Comparison of ENCODE assay signal across 12 cellular contexts in genomic region chr19:29525901-29526729, GRCh38. TPM values are rescaled to one million over a fixed set of nuclear protein-coding genes. Genes with fewer than 3 reads are reported as not detected.
DNase-seq lines count a peak whose midpoint lies in the region; ATAC-seq and TF ChIP-seq lines count a peak whose summit lies in the region.
"Had no signal": no experiment of that assay in that cellular context is flagged by ENCODE, and none has a peak within 500 bp of the region (broad histone marks: within the 10 kb centered on the region; RNA-seq: fewer than 3 reads in every experiment).

Gene VSTM2B (plus strand): TSS chr19:29525994. CDS start chr19:29526584, 590 bp downstream.

- H3K9me3 ChIP-seq in SK-N-SH (no peaks in the 10 kb centered on the region), iPS-18a (ENCODE audit: control insufficient read depth, low read depth, low read length) (no peaks in the 10 kb centered on the region), sigmoid colon (no peaks in the 10 kb centered on the region), PC-3 (ENCODE audit: low read length) (no peaks in the 10 kb centered on the region)
- H3K9me3 ChIP-seq: prostate gland had no signal

- intact Hi-C loops in sigmoid colon (cut with DNase I) (loop anchor here (5.0 kb wide), 1 partner anchor 59 kb away; no protein-coding TSS in a partner anchor), PC-3 (cut with micrococcal nuclease) (loop anchor here (5.0 kb wide), 1 partner anchor 59 kb away; no protein-coding TSS in a partner anchor)

- H3K9ac ChIP-seq in SK-N-SH (no peak within 1 kb of the TSS), iPS-18a (ENCODE audit: low read length) (no peak within 1 kb of the TSS), PC-3 (ENCODE audit: low read length) (no peak within 1 kb of the TSS)

- H3K4me1 ChIP-seq in SK-N-SH (ENCODE audit: control insufficient read depth in 1 of 2, insufficient read depth in 2 of 2, low read depth in 1 of 2, low read length in 1 of 2) (no peaks in the 10 kb centered on the region; a peak in 1 of 4 replicates), iPS-18a (ENCODE audit: control insufficient read depth, low read depth, low read length) (peaks cover 6% of the 10 kb centered on the region), sigmoid colon (peaks cover 0 to 60% (median 54%) of the 10 kb centered on the region in 4 donors), PC-3 (ENCODE audit: insufficient read depth, low read length) (no peaks in the 10 kb centered on the region)

- TF ChIP-seq POLR2A in sigmoid colon (IDR thresholded peaks at IDR 0.05) = no peak

- POLR2A ChIA-PET in SK-N-SH (lab: Yijun Ruan, JAX) (no interaction called here), WTC11 (lab: Charles Lee) (no interaction called here), PC-3 (lab: Charles Lee; ENCODE audit: unreplicated experiment) (no interaction called here)

- H3F3A ChIP-seq in SK-N-SH (replicated peaks; ENCODE audit: insufficient read depth) (no peaks in the 10 kb centered on the region), PC-3 (ENCODE audit: low read length, unreplicated experiment) (no peaks in the 10 kb centered on the region)

- H3K4me2 ChIP-seq in SK-N-SH = peak within 1 kb of the TSS; percentile 24; the same call in 1 of the 2 replicates
- no peak within 1 kb of the TSS for H3K4me2 ChIP-seq in PC-3 (ENCODE audit: low read length)

- 18% methylated on average over 15 of the region's 104 CpGs for WGBS in SK-N-SH (ENCODE audit: low lambda C conversion rate)
- 2 to 15% methylated on average over 104 of the region's 104 CpGs for WGBS in sigmoid colon, 2 donors

- H3K79me2 ChIP-seq in SK-N-SH (ENCODE audit: insufficient read depth) (no peaks in the 10 kb centered on the region), PC-3 (ENCODE audit: low read length) (no peaks in the 10 kb centered on the region)

- no peaks in the 10 kb centered on the region for H3K9me3 Mint-ChIP-seq in WTC11

- H3K9me2 ChIP-seq in SK-N-SH = no peaks in the 10 kb centered on the region
- H3K9me2 ChIP-seq in PC-3 (replicated peaks; ENCODE audit: low read length) = no peaks in the 10 kb centered on the region

- H3K4me3 ChIP-seq in SK-N-SH (ENCODE audit: low read depth in 2 of 2, low read length in 1 of 2) = no peak within 1 kb of the TSS
- peak within 1 kb of the TSS; percentile 64 for H3K4me3 ChIP-seq in iPS-18a (ENCODE audit: low read length)
- H3K4me3 ChIP-seq in sigmoid colon = peak within 1 kb of the TSS in 3 of 4 donors; percentile 17 to 36 (median 24)
- H3K4me3 ChIP-seq in PC-3 (ENCODE audit: low read length) = no peak within 1 kb of the TSS
- H3K4me3 ChIP-seq: prostate gland had no signal

- peak; percentile 54 for DNase-seq in SK-N-SH
- peak; percentile 29 for DNase-seq in WTC11 (ENCODE audit: low spot score)
- DNase-seq in sigmoid colon = no peak
- no peak for DNase-seq in PC-3
- DNase-seq: activated CD4-positive, CD25-positive, alpha-beta regulatory T cell; OCI-M1 had no signal

- H3K36me3 ChIP-seq in SK-N-SH (replicated peaks in 1 of 2; ENCODE audit: control insufficient read depth in 1 of 2, insufficient read depth in 2 of 2, low read length in 1 of 2) (no peaks in the 10 kb centered on the region), iPS-18a (ENCODE audit: control insufficient read depth, low read depth, low read length) (no peaks in the 10 kb centered on the region), sigmoid colon (no peaks in the 10 kb centered on the region), PC-3 (ENCODE audit: low read depth, low read length) (no peaks in the 10 kb centered on the region)
- H3K36me3 ChIP-seq: prostate gland had no signal

- no peaks in the 10 kb centered on the region for H3K36me3 Mint-ChIP-seq in WTC11

- H4K20me1 ChIP-seq in SK-N-SH (ENCODE audit: insufficient read depth) = 0 out of 2 replicates have a peak, but pooled peaks cover 2% of the 10 kb centered on the region
- H4K20me1 ChIP-seq in PC-3 (ENCODE audit: low read length) = no peaks in the 10 kb centered on the region

- no peak for TF ChIP-seq RAD21 in SK-N-SH (IDR thresholded peaks at IDR 0.05; ENCODE audit: low read length)

- no peak within 1 kb of the TSS for H2AFZ ChIP-seq in SK-N-SH (ENCODE audit: low read depth)
- H2AFZ ChIP-seq in PC-3 (ENCODE audit: low read length) = no peak within 1 kb of the TSS

- no peak within 1 kb of the TSS for H3K27ac Mint-ChIP-seq in WTC11

- ATAC-seq in SK-N-SH treated with all-trans-retinoic acid at 6 μM for 48 hours (no peak), WTC11 (no peak), GM21423 (IDR thresholded peaks at IDR 0.05; ENCODE audit: unreplicated experiment) (no peak), GM21360 (IDR thresholded peaks at IDR 0.05; ENCODE audit: unreplicated experiment) (no peak), PC-3 (no peak)

- H3K4me1 Mint-ChIP-seq in WTC11 = peaks cover 24% of the 10 kb centered on the region

- H3K27me3 ChIP-seq in SK-N-SH (ENCODE audit: insufficient read depth) (peaks cover 81% of the 10 kb centered on the region), iPS-18a (ENCODE audit: control insufficient read depth, insufficient read depth, low read length) (peaks cover 89% of the 10 kb centered on the region), sigmoid colon (peaks cover 51 to 94% (median 77%) of the 10 kb centered on the region in 3 donors), PC-3 (ENCODE audit: low read length) (peaks cover 38% of the 10 kb centered on the region)

- TF ChIP-seq CTCF in SK-N-SH (IDR thresholded peaks at IDR 0.05) (no peak), WTC11 (IDR thresholded peaks at IDR 0.05) (no peak), sigmoid colon (IDR thresholded peaks at IDR 0.05) (no peak), PC-3 (conservative IDR thresholded peaks at IDR 0.05; ENCODE audit: low read depth, low read length) (no peak)

- peaks cover 80% of the 10 kb centered on the region for H3K27me3 Mint-ChIP-seq in WTC11 (ENCODE audit: low read depth)

- TF ChIP-seq EP300 in SK-N-SH (IDR thresholded peaks at IDR 0.05; ENCODE audit: borderline replicate concordance in 1 of 2, low read depth in 1 of 2, low read length in 1 of 2) (no peak), sigmoid colon (IDR thresholded peaks at IDR 0.05) (no peak)

- H3K27ac ChIP-seq in SK-N-SH (ENCODE audit: low read depth in 2 of 2, low read length in 1 of 2) (no peak within 1 kb of the TSS), iPS-18a (ENCODE audit: low read length) (no peak within 1 kb of the TSS), sigmoid colon (no peak within 1 kb of the TSS), PC-3 (ENCODE audit: low read length) (no peak within 1 kb of the TSS)
- H3K27ac ChIP-seq: prostate gland had no signal

- H3K4me3 Mint-ChIP-seq in WTC11 = peak within 1 kb of the TSS; percentile 73

- CTCF ChIA-PET in SK-N-SH (lab: Yijun Ruan, JAX) (interaction anchor here (0.9 to 3.7 kb wide), 4 partner anchors 9 to 442 kb away, joined by 3 to 47 read pairs (median 4); no protein-coding TSS in a partner anchor), WTC11 (lab: Charles Lee) (interaction anchor here (1.8 to 4.9 kb wide), 4 partner anchors 9 to 58 kb away, joined by 7 to 21 read pairs (median 12); no protein-coding TSS in a partner anchor), PC-3 (lab: Charles Lee) (no interaction called here)

- no TSS peak for BruUV-seq in PC-3 (replicated peaks; lab: Mats Ljungman, UMichigan)

TF ChIP-seq in SK-N-SH, 30 proteins besides CTCF, POLR2A, EP300 and RAD21 (continues in another document):
- no peak for TF ChIP-seq TCF12 (IDR thresholded peaks at IDR 0.05)
- TF ChIP-seq SIN3A (IDR thresholded peaks at IDR 0.05; ENCODE audit: borderline replicate concordance, low read depth, low read length) = no peak
- TF ChIP-seq PBX3 (IDR thresholded peaks at IDR 0.05) = no peak
- TF ChIP-seq CHD2 (IDR thresholded peaks at IDR 0.05; ENCODE audit: low read length, partially characterized antibody) = no peak

TF ChIP-seq in SK-N-SH treated with all-trans-retinoic acid at 6 μM for 48 hours, 23 proteins besides CTCF, POLR2A, EP300 and RAD21:
- TF ChIP-seq CSRNP3 (CRISPR knock-in tag; IDR thresholded peaks at IDR 0.05) (no peak), ZNF565 (CRISPR knock-in tag; conservative IDR thresholded peaks at IDR 0.05; ENCODE audit: low read depth) (no peak)

TF ChIP-seq in WTC11, 78 proteins besides CTCF, POLR2A, EP300 and RAD21:
- 0 out of 2 replicates have a peak, but pooled peaks have one; percentile 26 for TF ChIP-seq HMGXB4 (CRISPR knock-in tag; IDR thresholded peaks at IDR 0.05)
- TF ChIP-seq ZNF232 (CRISPR knock-in tag; IDR thresholded peaks at IDR 0.05) = no peak
- peak; percentile 45; the same call in 1 of the 2 replicates for TF ChIP-seq E2F5 (CRISPR knock-in tag; IDR thresholded peaks at IDR 0.05)

RNA-seq across cellular contexts. Expression of gene VSTM2B, which starts in this region (rescaled TPM):
- polyA plus RNA-seq in SK-N-SH (2012; rRNA removed) = not detected in 2 replicates
- not detected in 2 replicates for polyA plus RNA-seq in SK-N-SH (2012; cell fraction: cytosol; rRNA removed)
- polyA plus RNA-seq in SK-N-SH (2012; cell fraction: nucleus; rRNA removed) = not detected in 2 replicates
- total RNA-seq in WTC11 (2021) = 1.7 to 3.2 TPM (median 2.2 TPM) in 3 replicates
- total RNA-seq in sigmoid colon = under 1 TPM in 1 of 4 donors, not detected in 3; 0.41 TPM
- polyA plus RNA-seq in sigmoid colon = not detected
- total RNA-seq in PC-3 (2014; rRNA removed) = not detected in 2 replicates
- total RNA-seq: bronchial epithelial cell, prostate gland had no signal

Comparison
In these comparisons a context has a peak if more than half of its experiments do, and no peak if none do; other contexts are left out.
1. Peak in DNase-seq and H3K4me2 ChIP-seq in SK-N-SH; RNA of the gene not detected or under 1 TPM.
2. H3K4me3 ChIP-seq: peak in iPS-18a (single experiment) and sigmoid colon (3 of 4); none in SK-N-SH (0 of 2) and PC-3 (single experiment).